In the genomic region with DNA sequence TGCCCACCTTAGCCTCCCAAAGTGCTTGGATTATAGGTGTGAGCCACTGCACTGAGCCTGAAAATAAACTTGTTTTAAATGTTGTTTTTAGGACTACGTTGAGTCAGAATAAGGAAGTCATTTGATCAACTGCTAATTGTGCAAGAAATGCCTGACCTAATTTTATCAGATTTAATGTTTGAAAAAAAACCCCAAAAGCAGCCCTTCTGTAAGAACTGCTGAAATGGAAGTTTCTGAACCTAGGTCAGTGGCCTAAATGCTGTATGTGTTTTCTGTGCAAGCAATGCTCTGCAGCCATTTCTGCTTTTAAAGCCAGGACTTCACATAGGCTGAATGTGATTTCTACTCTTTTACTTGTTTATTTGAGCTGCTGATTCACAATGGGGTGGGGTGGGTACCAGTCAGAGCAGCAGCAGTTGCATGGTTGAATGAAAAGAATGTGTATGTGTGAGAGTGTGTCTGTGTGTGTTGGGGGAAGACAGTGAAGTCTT, we compare ENCODE assay signal across 9 cellular contexts. TPM values are rescaled to one million over a fixed set of nuclear protein-coding genes. Genes with fewer than 3 reads are reported as not detected.
A peak's percentile ranks its signal among the peaks of the same experiment; 100 is the strongest.
DNase-seq lines count a peak whose midpoint lies in the region; ATAC-seq and TF ChIP-seq lines count a peak whose summit lies in the region.
"Had no signal": no experiment of that assay in that cellular context is flagged by ENCODE, and none has a peak within 500 bp of the region (broad histone marks: within the 10 kb centered on the region; RNA-seq: fewer than 3 reads in every experiment).

No MANE protein-coding gene starts in this region.

- no peak for TF ChIP-seq POLR2A in lower leg skin (IDR thresholded peaks at IDR 0.05)

- peak overlapping the region; percentile 2 for H3K27ac Mint-ChIP-seq in activated CD4-positive, alpha-beta T cell treated with anti-CD3 and anti-CD28 coated beads for 36 hours

- POLR2A ChIA-PET in activated CD4-positive, alpha-beta T cell treated with anti-CD3 and anti-CD28 coated beads for 36 hours (lab: Charles Lee), result interaction anchor here (0.6 kb wide), 1 partner anchor 121 kb away, joined by 3 read pairs; no protein-coding TSS in a partner anchor

- DNase-seq in activated CD4-positive, alpha-beta T cell treated with anti-CD3 and anti-CD28 coated beads for 36 hours, result no peak
- DNase-seq in activated CD4-positive, alpha-beta T cell treated with anti-CD3 and anti-CD28 coated beads for 1 hour, result no peak
- DNase-seq in astrocyte of the hippocampus (ENCODE audit: low read depth, low spot score), result peak; percentile 79
- no peak for DNase-seq in left lobe of liver (ENCODE audit: low spot score)
- DNase-seq in upper lobe of right lung, result no peak
- DNase-seq in superior temporal gyrus (ENCODE audit: extremely low spot score), result no peak
- no peak for DNase-seq in HuH-7 (ENCODE audit: low spot score)
- no peak for DNase-seq in lower leg skin (ENCODE audit: low spot score in 2 of 2)
- DNase-seq: ovary had no signal

- H3K4me1 ChIP-seq in upper lobe of right lung, result peaks cover 54% of the 10 kb centered on the region

- no peaks in the 10 kb centered on the region for H3K9me3 ChIP-seq in upper lobe of right lung
- H3K9me3 ChIP-seq: ovary had no signal

- TF ChIP-seq CTCF in upper lobe of right lung (IDR thresholded peaks at IDR 0.05) (no peak), lower leg skin (IDR thresholded peaks at IDR 0.05) (no peak)

- no peaks in the 10 kb centered on the region for H3K27me3 ChIP-seq in upper lobe of right lung
- H3K27me3 ChIP-seq: ovary had no signal

- peaks cover 16% of the 10 kb centered on the region for H3K36me3 ChIP-seq in upper lobe of right lung
- H3K36me3 ChIP-seq: ovary had no signal

- H3K4me3 ChIP-seq in upper lobe of right lung (no peak overlapping the region), lower leg skin (ENCODE audit: low read depth, poor library complexity, severe bottlenecking) (no peak overlapping the region)
- H3K4me3 ChIP-seq: ovary had no signal

- no peaks in the 10 kb centered on the region for H3K9me3 Mint-ChIP-seq in activated CD4-positive, alpha-beta T cell treated with anti-CD3 and anti-CD28 coated beads for 36 hours (ENCODE audit: low read depth)

- ATAC-seq in activated CD4-positive, alpha-beta T cell treated with anti-CD3 and anti-CD28 coated beads for 36 hours, result no peak
- ATAC-seq in left lobe of liver (peak; percentile 36), upper lobe of right lung (peak; percentile 17)

- intact Hi-C loops in activated CD4-positive, alpha-beta T cell treated with anti-CD3 and anti-CD28 coated beads for 36 hours (cut with DNase I, micrococcal nuclease), result no loop called here
- intact Hi-C loops in upper lobe of right lung (cut with DNase I) (no loop called here), lower leg skin (cut with DNase I; ENCODE audit: low total_unique reads) (no loop called here)

- H3K4me1 Mint-ChIP-seq in activated CD4-positive, alpha-beta T cell treated with anti-CD3 and anti-CD28 coated beads for 36 hours, result peaks cover 12% of the 10 kb centered on the region

- H3K27me3 Mint-ChIP-seq in activated CD4-positive, alpha-beta T cell treated with anti-CD3 and anti-CD28 coated beads for 36 hours, result no peaks in the 10 kb centered on the region

- 4 to 14% methylated on average over 1 of the region's 1 CpG for WGBS in lower leg skin, 2 donors

- H3K4me3 Mint-ChIP-seq in activated CD4-positive, alpha-beta T cell treated with anti-CD3 and anti-CD28 coated beads for 36 hours, result no peak overlapping the region

- H3K27ac ChIP-seq in upper lobe of right lung, result peak overlapping the region; percentile 83
- H3K27ac ChIP-seq: ovary had no signal

- CTCF ChIA-PET in activated CD4-positive, alpha-beta T cell treated with anti-CD3 and anti-CD28 coated beads for 36 hours (lab: Charles Lee), result interaction anchor here (1.3 to 1.6 kb wide), 3 partner anchors 11 to 98 kb away, joined by 3 to 4 read pairs (median 4); partner anchors contain the start of gene USP4

- H3K36me3 Mint-ChIP-seq in activated CD4-positive, alpha-beta T cell treated with anti-CD3 and anti-CD28 coated beads for 36 hours (ENCODE audit: low read depth), result peaks cover 15% of the 10 kb centered on the region

RNA-seq across cellular contexts. Expression of gene GPX1, which starts 6.6 kb away (rescaled TPM):
- 100 to 1,000 TPM; 182 to 306 TPM for total RNA-seq in activated CD4-positive, alpha-beta T cell treated with anti-CD3 and anti-CD28 coated beads for 36 hours
- total RNA-seq in left lobe of liver (272 TPM), upper lobe of right lung (415 TPM), lower leg skin (100 to 1,000 TPM; 116 to 224 (median 161) TPM)

RNA-seq across cellular contexts. Expression of gene USP4, which starts 11.7 kb away (rescaled TPM):
- total RNA-seq in activated CD4-positive, alpha-beta T cell treated with anti-CD3 and anti-CD28 coated beads for 36 hours, result 10 to 100 TPM; 69.3 to 71.8 TPM
- total RNA-seq in left lobe of liver (19.7 TPM), upper lobe of right lung (69.6 TPM), lower leg skin (10 to 100 TPM; 29.9 to 34.2 (median 31.5) TPM)
